ENCODE assay signal across 16 cellular contexts in genomic region chr13:79604752-79605151, GRCh38.
A peak's percentile ranks its signal among the peaks of the same experiment; 100 is the strongest.
DNase-seq lines count a peak whose midpoint lies in the region; FAIRE-seq and TF ChIP-seq lines count a peak whose summit lies in the region.
"Had no signal": no experiment of that assay in that cellular context is flagged by ENCODE, and none has a peak within 500 bp of the region (broad histone marks: within the 10 kb centered on the region; RNA-seq: fewer than 3 reads in every experiment).

No MANE protein-coding gene starts in this region.

- TF ChIP-seq EP300 in sigmoid colon (IDR thresholded peaks at IDR 0.05), result no peak

- H3K27ac ChIP-seq in breast epithelium (peak overlapping the region in 1 of 2 donors; percentile 23), endothelial cell of umbilical vein (ENCODE audit: insufficient read depth, low read depth, low read length) (no peak overlapping the region), sigmoid colon (no peak overlapping the region)

- DNase-seq in MCF 10A (ENCODE audit: unreplicated experiment) (peak; percentile 75), breast epithelium (ENCODE audit: low spot score in 2 of 2) (no peak), NOMO-1 treated with DMSO at 0.1 percent for 48 hours (lab: John Stamatoyannopoulos, UW; ENCODE audit: unreplicated experiment) (peak; percentile 92), endothelial cell of umbilical vein (ENCODE audit: low read depth, low spot score) (peak; percentile 1), iPS-NIHi7 (ENCODE audit: extremely low spot score) (no peak), sigmoid colon (no peak)
- no peak for DNase-seq in activated naive CD4-positive, alpha-beta T cell treated with anti-CD3 and anti-CD28 coated beads for 36 hours
- DNase-seq in activated naive CD4-positive, alpha-beta T cell treated with Interleukin-2 at 50 U/mL for 16 hours, result no peak
- DNase-seq: ACHN, activated gamma-delta T cell, MG63, NCI-H2227 treated with DMSO at 0.1 percent for 48 hours, SW 1271 had no signal

- no TSS peak for BruUV-seq in MCF 10A (replicated peaks; lab: Mats Ljungman, UMichigan)
- BruUV-seq in endothelial cell of umbilical vein (replicated peaks; lab: Mats Ljungman, UMichigan), result no TSS peak

- no peaks in the 10 kb centered on the region for H3K79me2 ChIP-seq in endothelial cell of umbilical vein (ENCODE audit: control insufficient read depth, insufficient read depth, low read length)

- peaks cover 5% of the 10 kb centered on the region for H3K36me3 Mint-ChIP-seq in MCF 10A (ENCODE audit: insufficient read depth, unreplicated experiment)
- no peaks in the 10 kb centered on the region for H3K36me3 Mint-ChIP-seq in activated naive CD4-positive, alpha-beta T cell treated with anti-CD3 and anti-CD28 coated beads for 36 hours (ENCODE audit: low read depth)
- H3K36me3 Mint-ChIP-seq: memory B cell had no signal

- TF ChIP-seq CTCF in MCF 10A (IDR thresholded peaks at IDR 0.05; ENCODE audit: unreplicated experiment) (no peak), breast epithelium (IDR thresholded peaks at IDR 0.05) (no peak), endothelial cell of umbilical vein (IDR thresholded peaks at IDR 0.05; ENCODE audit: extremely low read depth in 1 of 2, insufficient read depth in 1 of 2, low read depth in 1 of 2, low read length in 2 of 2) (no peak), sigmoid colon (IDR thresholded peaks at IDR 0.05) (no peak)

- no peak overlapping the region for H3K4me3 ChIP-seq in breast epithelium
- no peak overlapping the region for H3K4me3 ChIP-seq in endothelial cell of umbilical vein (replicated peaks in 1 of 3; ENCODE audit: insufficient read depth in 1 of 3, low read depth in 1 of 3, low read length in 3 of 3)
- no peak overlapping the region for H3K4me3 ChIP-seq in sigmoid colon
- H3K4me3 ChIP-seq: MG63 had no signal

- no peak for FAIRE-seq in endothelial cell of umbilical vein (lab: Jason Lieb, UNC)
- FAIRE-seq: GM18507 had no signal

- H3K9me3 ChIP-seq in breast epithelium (no peaks in the 10 kb centered on the region), endothelial cell of umbilical vein (replicated peaks; ENCODE audit: control insufficient read depth, insufficient read depth, low read length) (no peaks in the 10 kb centered on the region), sigmoid colon (peaks cover 0 to 4% (median 0%) of the 10 kb centered on the region in 4 donors)
- H3K9me3 ChIP-seq: MG63 had no signal

- H3K9ac ChIP-seq in endothelial cell of umbilical vein (replicated peaks; ENCODE audit: extremely low read depth, insufficient read depth, low read length), result no peak overlapping the region

- peak overlapping the region; percentile 80 for H3K27ac Mint-ChIP-seq in MCF 10A (ENCODE audit: low read depth, unreplicated experiment)
- no peak overlapping the region for H3K27ac Mint-ChIP-seq in activated naive CD4-positive, alpha-beta T cell treated with anti-CD3 and anti-CD28 coated beads for 36 hours
- H3K27ac Mint-ChIP-seq: memory B cell had no signal

- H3K4me1 ChIP-seq in breast epithelium (no peaks in the 10 kb centered on the region), endothelial cell of umbilical vein (ENCODE audit: control insufficient read depth, extremely low read depth, insufficient read depth, low read length) (no peaks in the 10 kb centered on the region), sigmoid colon (no peaks in the 10 kb centered on the region)

- POLR2A ChIA-PET in MCF 10A (lab: Yijun Ruan, JAX) (interaction anchor here (0.8 to 1.8 kb wide), 11 partner anchors 10 to 195 kb away, joined by 3 to 8 read pairs (median 4); no protein-coding TSS in a partner anchor), endothelial cell of umbilical vein (lab: Charles Lee) (no interaction called here)

- CTCF ChIA-PET in MCF 10A (lab: Yijun Ruan, JAX), result interaction anchor here (1.4 kb wide), 1 partner anchor 62 kb away, joined by 4 read pairs; no protein-coding TSS in a partner anchor
- CTCF ChIA-PET in endothelial cell of umbilical vein (lab: Charles Lee), result interaction anchor here (1.0 to 1.5 kb wide), 2 partner anchors 8 to 180 kb away, joined by 4 read pairs; no protein-coding TSS in a partner anchor
- CTCF ChIA-PET in activated naive CD4-positive, alpha-beta T cell treated with anti-CD3 and anti-CD28 coated beads for 36 hours (lab: Charles Lee), result no interaction called here

- H3K27me3 ChIP-seq in breast epithelium (no peaks in the 10 kb centered on the region), endothelial cell of umbilical vein (ENCODE audit: control insufficient read depth in 2 of 2, insufficient read depth in 2 of 2, low read length in 2 of 2) (no peaks in the 10 kb centered on the region), sigmoid colon (no peaks in the 10 kb centered on the region)
- H3K27me3 ChIP-seq: MG63 had no signal

- TF ChIP-seq POLR2A in breast epithelium (IDR thresholded peaks at IDR 0.05) (no peak), endothelial cell of umbilical vein (IDR thresholded peaks at IDR 0.05; ENCODE audit: low read depth, low read length) (no peak), sigmoid colon (IDR thresholded peaks at IDR 0.05) (no peak)

- WGBS in sigmoid colon, 2 donors, result 15 to 19% methylated on average over 2 of the region's 2 CpGs

- peaks cover 8% of the 10 kb centered on the region for H3K9me3 Mint-ChIP-seq in MCF 10A (ENCODE audit: unreplicated experiment)
- H3K9me3 Mint-ChIP-seq in activated naive CD4-positive, alpha-beta T cell treated with anti-CD3 and anti-CD28 coated beads for 36 hours, result no peaks in the 10 kb centered on the region

- H3K4me1 Mint-ChIP-seq in MCF 10A (ENCODE audit: insufficient read depth, unreplicated experiment), result peaks cover 16% of the 10 kb centered on the region
- no peaks in the 10 kb centered on the region for H3K4me1 Mint-ChIP-seq in activated naive CD4-positive, alpha-beta T cell treated with anti-CD3 and anti-CD28 coated beads for 36 hours (ENCODE audit: low read depth)
- H3K4me1 Mint-ChIP-seq: memory B cell, neural crest cell had no signal

- no peaks in the 10 kb centered on the region for H3K9me1 ChIP-seq in endothelial cell of umbilical vein (replicated peaks; ENCODE audit: control insufficient read depth, extremely low read depth, insufficient read depth, low read length)

- no peaks in the 10 kb centered on the region for H4K20me1 ChIP-seq in endothelial cell of umbilical vein (replicated peaks; ENCODE audit: control insufficient read depth, extremely low read depth, insufficient read depth, low read length)

- no peak overlapping the region for H2AFZ ChIP-seq in endothelial cell of umbilical vein (ENCODE audit: low read depth, low read length)

- H3K27me3 Mint-ChIP-seq in MCF 10A (ENCODE audit: insufficient read depth, unreplicated experiment), result no peaks in the 10 kb centered on the region
- H3K27me3 Mint-ChIP-seq in activated naive CD4-positive, alpha-beta T cell treated with anti-CD3 and anti-CD28 coated beads for 36 hours (ENCODE audit: low read depth), result no peaks in the 10 kb centered on the region
- H3K27me3 Mint-ChIP-seq: memory B cell had no signal

- no peak overlapping the region for H3K4me2 ChIP-seq in endothelial cell of umbilical vein (ENCODE audit: insufficient read depth, low read length)

- intact Hi-C loops in MCF 10A (cut with micrococcal nuclease) (no loop called here), breast epithelium (cut with DNase I; ENCODE audit: low total_unique reads) (loop anchor here (5.0 kb wide), 1 partner anchor 698 kb away; no protein-coding TSS in a partner anchor), endothelial cell of umbilical vein (cut with micrococcal nuclease) (no loop called here), sigmoid colon (cut with DNase I) (no loop called here)
- intact Hi-C loops in activated naive CD4-positive, alpha-beta T cell treated with anti-CD3 and anti-CD28 coated beads for 36 hours (cut with micrococcal nuclease), result no loop called here

- H3K4me3 Mint-ChIP-seq in MCF 10A (ENCODE audit: unreplicated experiment), result peak overlapping the region; percentile 51
- no peak overlapping the region for H3K4me3 Mint-ChIP-seq in activated naive CD4-positive, alpha-beta T cell treated with anti-CD3 and anti-CD28 coated beads for 36 hours
- H3K4me3 Mint-ChIP-seq: memory B cell, neural crest cell had no signal

- dilution Hi-C loops in endothelial cell of umbilical vein (cut with MboI; ENCODE audit: extremely low pct_ligation_motif_present, low sequenced_read_pairs), result no loop called here

- H3K36me3 ChIP-seq in breast epithelium, result no peaks in the 10 kb centered on the region
- H3K36me3 ChIP-seq in endothelial cell of umbilical vein (ENCODE audit: control insufficient read depth in 2 of 2, extremely low read depth in 1 of 2, insufficient read depth in 2 of 2, low read length in 2 of 2), result no peaks in the 10 kb centered on the region
- H3K36me3 ChIP-seq in sigmoid colon, result no peaks in the 10 kb centered on the region
- H3K36me3 ChIP-seq: MG63 had no signal

TF ChIP-seq in endothelial cell of umbilical vein, 7 proteins besides CTCF, POLR2A, EP300 and RAD21:
- TF ChIP-seq FOS (IDR thresholded peaks at IDR 0.05; ENCODE audit: borderline replicate concordance, insufficient read depth, low read length), result no peak
- no peak for TF ChIP-seq POLR2AphosphoS5 (IDR thresholded peaks at IDR 0.05; ENCODE audit: insufficient read depth, low read depth, low read length)
- no peak for TF ChIP-seq EZH2 (IDR thresholded peaks at IDR 0.05; ENCODE audit: borderline replicate concordance, low read depth, low read length, severe bottlenecking)
- TF ChIP-seq MYC (IDR thresholded peaks at IDR 0.05; ENCODE audit: low read depth, low read length), result no peak
- TF ChIP-seq MAX (IDR thresholded peaks at IDR 0.05; ENCODE audit: insufficient read depth, insufficient read length), result no peak
- no peak for TF ChIP-seq GATA2 (IDR thresholded peaks at IDR 0.05; ENCODE audit: insufficient read depth, insufficient read length, low read depth, low read length)
- no peak for TF ChIP-seq JUN (IDR thresholded peaks at IDR 0.05; ENCODE audit: borderline replicate concordance, insufficient read depth, insufficient read length, low read depth)

Comparison
In these comparisons a context has a peak if more than half of its experiments do, and no peak if none do; other contexts are left out.
1. DNase-seq: peak in MCF 10A (single experiment), NOMO-1 treated with DMSO at 0.1 percent for 48 hours (single experiment) and endothelial cell of umbilical vein (single experiment); none in breast epithelium (0 of 2), activated naive CD4-positive, alpha-beta T cell treated with anti-CD3 and anti-CD28 coated beads for 36 hours (single experiment), activated naive CD4-positive, alpha-beta T cell treated with Interleukin-2 at 50 U/mL for 16 hours (single experiment), iPS-NIHi7 (single experiment) and sigmoid colon (single experiment).